16 cellular contexts compared by ENCODE assay signal in genomic region chr11:32615422-32615821, GRCh38. TPM values are rescaled to one million over a fixed set of nuclear protein-coding genes. Genes with fewer than 3 reads are reported as not detected.
A peak's percentile ranks its signal among the peaks of the same experiment; 100 is the strongest.
DNase-seq lines count a peak whose midpoint lies in the region; ATAC-seq and TF ChIP-seq lines count a peak whose summit lies in the region.
"Had no signal": no experiment of that assay in that cellular context is flagged by ENCODE, and none has a peak within 500 bp of the region (broad histone marks: within the 10 kb centered on the region; RNA-seq: fewer than 3 reads in every experiment).

No MANE protein-coding gene starts in this region.

- TF ChIP-seq POLR2A in gastroesophageal sphincter (IDR thresholded peaks at IDR 0.05), result no peak

- H3K9me3 ChIP-seq in A673 (ENCODE audit: low read depth, low read length, poor library complexity, severe bottlenecking) (no peaks in the 10 kb centered on the region), gastroesophageal sphincter (no peaks in the 10 kb centered on the region)
- H3K9me3 ChIP-seq: adrenal gland had no signal

- H3K36me3 ChIP-seq in A673 (ENCODE audit: insufficient read depth, low read length, poor library complexity, severe bottlenecking), result no peaks in the 10 kb centered on the region
- H3K36me3 ChIP-seq in gastroesophageal sphincter, result no peaks in the 10 kb centered on the region
- H3K36me3 ChIP-seq: adrenal gland had no signal

- TF ChIP-seq CTCF in A673 (conservative IDR thresholded peaks at IDR 0.05; ENCODE audit: low read depth, low read length), result peak; percentile 61
- TF ChIP-seq CTCF in GM13977 (IDR thresholded peaks at IDR 0.05; ENCODE audit: extremely low read depth, insufficient read depth, missing control alignments), result peak; percentile 54
- peak; percentile 45 for TF ChIP-seq CTCF in foreskin keratinocyte (conservative IDR thresholded peaks at IDR 0.05)
- TF ChIP-seq CTCF in gastroesophageal sphincter (IDR thresholded peaks at IDR 0.05), result no peak

- H3K27me3 ChIP-seq in A673 (replicated peaks; ENCODE audit: insufficient read depth, low read depth, low read length, poor library complexity), result no peaks in the 10 kb centered on the region
- H3K27me3 ChIP-seq in foreskin keratinocyte, result no peaks in the 10 kb centered on the region
- no peaks in the 10 kb centered on the region for H3K27me3 ChIP-seq in gastroesophageal sphincter
- H3K27me3 ChIP-seq: adrenal gland had no signal

- H3K27ac ChIP-seq in A673 (ENCODE audit: low read depth, low read length, poor library complexity, severe bottlenecking) (no peak overlapping the region), foreskin keratinocyte (no peak overlapping the region), gastroesophageal sphincter (no peak overlapping the region)
- H3K27ac ChIP-seq: adrenal gland had no signal

- ATAC-seq in foreskin keratinocyte, result no peak
- ATAC-seq in GM18870 (IDR thresholded peaks at IDR 0.05; ENCODE audit: unreplicated experiment), result no peak
- ATAC-seq in HG03571 (IDR thresholded peaks at IDR 0.05; ENCODE audit: unreplicated experiment), result no peak
- no peak for ATAC-seq in gastroesophageal sphincter
- ATAC-seq: esophagus mucosa; left colon; stimulated activated memory B cell treated with anti-CD40 and anti-IgM and Interleukin-4, amounts not matched to agents 10 μg/mL and 1 μg/mL and 100 μg/mL, for 72 hours had no signal

- TF ChIP-seq EP300 in gastroesophageal sphincter (IDR thresholded peaks at IDR 0.05), result no peak

- POLR2A ChIA-PET in A673 (lab: Charles Lee; ENCODE audit: low non-redundant PET), result no interaction called here

- H3K4me3 ChIP-seq in A673 (ENCODE audit: low read depth, low read length, poor library complexity, severe bottlenecking) (no peak overlapping the region), gastroesophageal sphincter (no peak overlapping the region)
- H3K4me3 ChIP-seq: adrenal gland had no signal

- intact Hi-C loops in A673 (cut with micrococcal nuclease; ENCODE audit: unreplicated experiment), result no loop called here

- H3K4me1 ChIP-seq in A673 (ENCODE audit: insufficient read depth, low read length, poor library complexity, severe bottlenecking) (no peaks in the 10 kb centered on the region), foreskin keratinocyte (no peaks in the 10 kb centered on the region), gastroesophageal sphincter (no peaks in the 10 kb centered on the region)

- in situ Hi-C loops in GM13977 (cut with MboI; ENCODE audit: low pct_unique_long_range_greater_than_20kb, low sequenced_read_pairs, unreplicated experiment) (no loop called here), SK-MEL-5 (cut with HindIII; ENCODE audit: low pct_unique_long_range_greater_than_20kb, low sequenced_read_pairs) (no loop called here)

- BruUV-seq in A673 (replicated peaks; lab: Mats Ljungman, UMichigan), result no TSS peak

- CTCF ChIA-PET in A673 (lab: Charles Lee), result interaction anchor here (1.0 to 1.3 kb wide), 3 partner anchors 229 to 303 kb away, joined by 3 to 4 read pairs (median 3); no protein-coding TSS in a partner anchor

- DNase-seq in A673 (ENCODE audit: low spot score) (peak; percentile 37), GM13977 (ENCODE audit: low spot score) (peak; percentile 11), SK-MEL-5 (ENCODE audit: low read depth, low spot score) (peak; percentile 32), foreskin keratinocyte (no peak), anterior cingulate cortex (lab: John Stamatoyannopoulos, UW) (no peak)
- DNase-seq: activated CD8-positive, alpha-beta memory T cell treated with anti-CD3 and anti-CD28 coated beads, Interleukin-2, amount 50 U/mL, for 48 hours; adrenal gland; CD4-positive, alpha-beta T cell; left colon; NCI-H1417 treated with DMSO at 0.1 percent for 48 hours; T1000 had no signal

RNA-seq across cellular contexts. Expression of gene EIF3M, which starts 31.8 kb away (rescaled TPM):
- total RNA-seq in A673 (2021) (1,025 and 1,119 TPM in 2 replicates), foreskin keratinocyte (316 and 327 TPM in 2 replicates), gastroesophageal sphincter (100 to 1,000 TPM; 302 to 431 (median 403) TPM)
- total RNA-seq in SK-MEL-5 (2014; rRNA removed; shearing (Covaris generic)), result 807 and 835 TPM in 2 replicates
- 646 and 722 TPM in 2 replicates for polyA plus RNA-seq in SK-MEL-5 (2015; cell fraction: cytosol; rRNA removed)
- polyA plus RNA-seq in SK-MEL-5 (2015; cell fraction: nucleus; rRNA removed), result 500 and 790 TPM in 2 replicates
- polyA plus RNA-seq in foreskin keratinocyte, result 303 and 337 TPM in 2 replicates

Comparison
In these comparisons a context has a peak if more than half of its experiments do, and no peak if none do; other contexts are left out.
1. DNase-seq: peak in A673 (single experiment), GM13977 (single experiment) and SK-MEL-5 (single experiment); none in foreskin keratinocyte (0 of 2) and anterior cingulate cortex (0 of 58).
2. CTCF ChIP-seq: peak in A673 (single experiment), GM13977 (single experiment) and foreskin keratinocyte (single experiment); none in gastroesophageal sphincter (0 of 4).